ENCODE assay signal across 11 cellular contexts in genomic region chr16:57619606-57620315, GRCh38. TPM values are rescaled to one million over a fixed set of nuclear protein-coding genes. Genes with fewer than 3 reads are reported as not detected.
DNase-seq lines count a peak whose midpoint lies in the region; ATAC-seq, FAIRE-seq and TF ChIP-seq lines count a peak whose summit lies in the region.
"Had no signal": no experiment of that assay in that cellular context is flagged by ENCODE, and none has a peak within 500 bp of the region (broad histone marks: within the 10 kb centered on the region; RNA-seq: fewer than 3 reads in every experiment).

No MANE protein-coding gene starts in this region.

- H3K27me3 ChIP-seq in colonic mucosa: no peaks in the 10 kb centered on the region
- no peaks in the 10 kb centered on the region for H3K27me3 ChIP-seq in pancreas
- H3K27me3 ChIP-seq: heart right ventricle had no signal

- CTCF ChIA-PET in Calu3 (lab: Charles Lee): interaction anchor here (0.6 to 1.5 kb wide), 8 partner anchors 9 to 598 kb away, joined by 3 to 10 read pairs (median 3); partner anchors contain the start of gene ADGRG1

- no peak for FAIRE-seq in pancreas (lab: Jason Lieb, UNC)
- FAIRE-seq: GM19239 had no signal

- DNase-seq in Calu3 (peak; percentile 88), NCI-H2107 (lab: John Stamatoyannopoulos, UW) (peak; percentile 60), colonic mucosa (peak; percentile 92), pancreas (peak; percentile 83 to 95 (median 89)), GM03348 (ENCODE audit: low spot score) (no peak)
- DNase-seq in stimulated activated CD4-positive, alpha-beta T cell treated with anti-CD3 and anti-CD28 coated beads, Interleukin-4, amount 100 ng/mL, for 24 hours: no peak
- DNase-seq in activated CD4-positive, alpha-beta T cell treated with anti-CD3 and anti-CD28 coated beads, Interleukin-2, amount 50 U/mL, for 1 hour: no peak
- DNase-seq: heart right ventricle had no signal

- H3K36me3 Mint-ChIP-seq in Calu3 (ENCODE audit: insufficient read depth, unreplicated experiment): peaks cover 55% of the 10 kb centered on the region

- H3K9me3 ChIP-seq in colonic mucosa: no peaks in the 10 kb centered on the region
- no peaks in the 10 kb centered on the region for H3K9me3 ChIP-seq in pancreas
- H3K9me3 ChIP-seq: heart right ventricle, psoas muscle had no signal

- intact Hi-C loops in Calu3 (cut with micrococcal nuclease; ENCODE audit: unreplicated experiment) (no loop called here), colonic mucosa (cut with DNase I) (no loop called here), pancreas (cut with DNase I) (no loop called here)

- 14 to 23% methylated on average over 16 of the region's 16 CpGs for WGBS in pancreas, 2 donors

- peaks cover 58% of the 10 kb centered on the region for H3K4me1 Mint-ChIP-seq in Calu3 (ENCODE audit: low read depth, unreplicated experiment)

- peak overlapping the region; percentile 42 for H3K4me3 ChIP-seq in colonic mucosa
- H3K4me3 ChIP-seq in pancreas: peak overlapping the region; percentile 35 to 66 (median 50)
- H3K4me3 ChIP-seq: heart right ventricle, psoas muscle had no signal

- H3K4me3 Mint-ChIP-seq in Calu3 (ENCODE audit: low read depth, unreplicated experiment): peak overlapping the region; percentile 90

- TF ChIP-seq CTCF in Calu3 (IDR thresholded peaks at IDR 0.05; ENCODE audit: unreplicated experiment): no peak
- TF ChIP-seq CTCF in colonic mucosa (IDR thresholded peaks at IDR 0.05): no peak
- no peak for TF ChIP-seq CTCF in pancreas (IDR thresholded peaks at IDR 0.05)

- H3K4me1 ChIP-seq in colonic mucosa: no peaks in the 10 kb centered on the region
- peaks cover 31 to 42% (median 32%) of the 10 kb centered on the region in 3 donors for H3K4me1 ChIP-seq in pancreas
- H3K4me1 ChIP-seq: psoas muscle had no signal

- ATAC-seq in pancreas (peak; percentile 85 to 89 (median 88)), HG02763 (IDR thresholded peaks at IDR 0.05; ENCODE audit: unreplicated experiment) (no peak)
- ATAC-seq: heart right ventricle, psoas muscle had no signal

- H3K9ac ChIP-seq in colonic mucosa (ENCODE audit: low read depth in 2 of 2, low read length in 2 of 2): peak overlapping the region; percentile 69 to 96

- no TSS peak for BruUV-seq in Calu3 (replicated peaks; lab: Mats Ljungman, UMichigan)

- H3K27ac ChIP-seq in colonic mucosa: peak overlapping the region; percentile 93
- H3K27ac ChIP-seq in pancreas: peak overlapping the region; percentile 64 to 95 (median 82)
- H3K27ac ChIP-seq: heart right ventricle, psoas muscle had no signal

- H3K27ac Mint-ChIP-seq in Calu3 (ENCODE audit: unreplicated experiment): peak overlapping the region; percentile 96

- no peaks in the 10 kb centered on the region for H3K9me3 Mint-ChIP-seq in Calu3 (ENCODE audit: low read depth, unreplicated experiment)

- H3K36me3 ChIP-seq in colonic mucosa (no peaks in the 10 kb centered on the region), pancreas (no peaks in the 10 kb centered on the region)
- H3K36me3 ChIP-seq: heart right ventricle had no signal

- H3K27me3 Mint-ChIP-seq in Calu3 (ENCODE audit: unreplicated experiment): no peaks in the 10 kb centered on the region

RNA-seq across cellular contexts. Expression of gene ADGRG1, which starts 8.7 kb away (rescaled TPM):
- total RNA-seq in Calu3 (2022) (269 and 278 TPM in 2 replicates), colonic mucosa (100 to 1,000 TPM in 1 of 2 donors, 10 to 100 TPM in 1; 68.9 to 126 TPM), pancreas (100 to 1,000 TPM in 1 of 6 donors, 10 to 100 TPM in 5; 51.3 to 102 (median 94.0) TPM)
- 10 to 100 TPM; 36.4 to 47.6 TPM for polyA plus RNA-seq in pancreas

RNA-seq across cellular contexts. Expression of gene ADGRG3, which starts 48.3 kb away (rescaled TPM):
- total RNA-seq in Calu3 (2022) (not detected in 2 replicates), colonic mucosa (under 1 TPM; 0.27 to 0.82 TPM), pancreas (under 1 TPM; 0.14 to 0.73 (median 0.34) TPM)
- under 1 TPM; 0.80 to 0.84 TPM for polyA plus RNA-seq in pancreas

Comparison
In these comparisons a context has a peak if more than half of its experiments do, and no peak if none do; other contexts are left out.
1. DNase-seq: peak in Calu3 (single experiment), NCI-H2107 (single experiment), colonic mucosa (single experiment) and pancreas (6 of 6); none in stimulated activated CD4-positive, alpha-beta T cell treated with anti-CD3 and anti-CD28 coated beads, Interleukin-4, amount 100 ng/mL, for 24 hours (single experiment), activated CD4-positive, alpha-beta T cell treated with anti-CD3 and anti-CD28 coated beads, Interleukin-2, amount 50 U/mL, for 1 hour (single experiment) and GM03348 (single experiment).